Comparison of ENCODE assay signal across 22 cellular contexts in the genomic region with DNA sequence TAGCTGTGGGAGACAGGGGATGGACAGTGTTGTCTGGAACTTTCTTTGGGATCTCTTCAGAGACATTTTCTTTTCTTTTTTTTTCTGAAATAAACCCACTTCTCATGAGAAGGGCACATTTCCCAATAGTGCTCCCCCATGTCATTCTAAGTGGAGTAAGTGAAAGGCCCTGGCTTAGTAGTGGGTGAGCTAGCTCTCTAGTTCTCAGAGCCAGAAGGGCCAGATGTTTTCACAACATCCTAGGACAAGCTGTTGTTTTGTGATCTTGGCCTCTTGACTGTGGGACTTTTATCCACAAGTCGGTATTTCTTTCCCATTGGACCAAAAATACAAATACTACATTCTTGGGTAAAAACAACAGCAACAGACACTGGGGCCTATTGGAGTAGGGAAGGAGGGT.
"Had no signal": no experiment of that assay in that cellular context is flagged by ENCODE, and none has a peak within 500 bp of the region (broad histone marks: within the 10 kb centered on the region; RNA-seq: fewer than 3 reads in every experiment).

No MANE protein-coding gene starts in this region.

- ATAC-seq: foreskin keratinocyte, left lung, mucosa of descending colon had no signal

- H3K4me1 ChIP-seq: esophagus muscularis mucosa, foreskin keratinocyte, left lung, lower lobe of right lung had no signal

- H3K9me3 ChIP-seq: esophagus muscularis mucosa, left lung, lower lobe of right lung, mucosa of descending colon had no signal

- H3K27me3 ChIP-seq: esophagus muscularis mucosa, foreskin keratinocyte, hepatocyte, left lung had no signal

- H3K27ac ChIP-seq: coronary artery, dorsolateral prefrontal cortex, esophagus muscularis mucosa, foreskin keratinocyte, hepatocyte, left lung, lower lobe of right lung had no signal

- H3K4me3 ChIP-seq: coronary artery, dorsolateral prefrontal cortex, esophagus muscularis mucosa, hepatocyte, left lung, lower lobe of right lung, mucosa of descending colon had no signal

- H3K36me3 ChIP-seq: esophagus muscularis mucosa, left lung, lower lobe of right lung had no signal

- DNase-seq: dermis blood vessel endothelial cell; dorsolateral prefrontal cortex; effector CD4-positive, alpha-beta T cell; effector memory CD4-positive, alpha-beta T cell; foreskin keratinocyte; glutamatergic neuron; head of caudate nucleus; hypothalamus; immature natural killer cell; islet precursor cell; kidney; kidney glomerular epithelial cell; left lung; lower lobe of right lung; mesenchymal stem cell; mucosa of descending colon had no signal

- FAIRE-seq: colon, endothelial cell of umbilical vein, frontal cortex, kidney had no signal
